ENCODE assay signal across 8 cellular contexts in genomic region chr19:41861098-41861768, GRCh38. TPM values are rescaled to one million over a fixed set of nuclear protein-coding genes. Genes with fewer than 3 reads are reported as not detected.
DNase-seq lines count a peak whose midpoint lies in the region; FAIRE-seq and TF ChIP-seq lines count a peak whose summit lies in the region.

No MANE protein-coding gene starts in this region.

- H3K27ac Mint-ChIP-seq in MCF 10A (ENCODE audit: low read depth, unreplicated experiment): peak overlapping the region; percentile 97

- TF ChIP-seq CTCF in AG04449 (IDR thresholded peaks at IDR 0.05; ENCODE audit: insufficient read depth, low read length, missing control alignments): no peak
- no peak for TF ChIP-seq CTCF in MCF 10A (IDR thresholded peaks at IDR 0.05; ENCODE audit: unreplicated experiment)

- peak overlapping the region; percentile 82 for H3K4me3 Mint-ChIP-seq in MCF 10A (ENCODE audit: unreplicated experiment)

- CTCF ChIA-PET in AG04449 (lab: Yijun Ruan, JAX): interaction anchor here (1.1 to 2.9 kb wide), 6 partner anchors 9 to 174 kb away, joined by 3 to 11 read pairs (median 6); partner anchors contain the start of gene RABAC1
- CTCF ChIA-PET in MCF 10A (lab: Yijun Ruan, JAX): interaction anchor here (0.6 to 6.2 kb wide), 5 partner anchors 11 to 506 kb away, joined by 3 to 32 read pairs (median 5); no protein-coding TSS in a partner anchor

- no peaks in the 10 kb centered on the region for H3K9me3 Mint-ChIP-seq in MCF 10A (ENCODE audit: unreplicated experiment)

- H3K27me3 ChIP-seq in mononuclear cell (ENCODE audit: insufficient read depth, low read length): no peaks in the 10 kb centered on the region

- no peaks in the 10 kb centered on the region for H3K9me3 ChIP-seq in mononuclear cell (ENCODE audit: low read depth, low read length)

- BruUV-seq in MCF 10A (replicated peaks; lab: Mats Ljungman, UMichigan): TSS peak; percentile 39

- in situ Hi-C loops in KBM-7 (cut with MboI; ENCODE audit: low pct_unique_long_range_greater_than_20kb, low sequenced_read_pairs): no loop called here

- H3K4me3 ChIP-seq in AG04449 (ENCODE audit: low read depth, low read length) (peak overlapping the region; percentile 98), mononuclear cell (ENCODE audit: low read length) (peak overlapping the region; percentile 75)

- H3K4me1 ChIP-seq in mononuclear cell (ENCODE audit: insufficient read depth, low read length): peaks cover 45% of the 10 kb centered on the region

- H3K4me1 Mint-ChIP-seq in MCF 10A (ENCODE audit: insufficient read depth, unreplicated experiment): peaks cover 20% of the 10 kb centered on the region

- DNase-seq in AG04449 (ENCODE audit: low read depth, low spot score) (no peak), KBM-7 (peak; percentile 28), MCF 10A (ENCODE audit: unreplicated experiment) (no peak), Ammon's horn (ENCODE audit: low spot score) (no peak), NCI-H2029 treated with DMSO at 0.1 percent for 48 hours (lab: John Stamatoyannopoulos, UW) (no peak), HTR-8/SVneo (ENCODE audit: insufficient read length, low spot score) (no peak)
- no peak for DNase-seq in stimulated activated CD4-positive, alpha-beta T cell treated with anti-CD3 and anti-CD28 coated beads, Interleukin-2, amount 100 ng/mL, for 48 hours

- H3K27me3 Mint-ChIP-seq in MCF 10A (ENCODE audit: insufficient read depth, unreplicated experiment): no peaks in the 10 kb centered on the region

- peaks cover 63% of the 10 kb centered on the region for H3K36me3 Mint-ChIP-seq in MCF 10A (ENCODE audit: insufficient read depth, unreplicated experiment)

- intact Hi-C loops in MCF 10A (cut with micrococcal nuclease): no loop called here

- FAIRE-seq in HTR-8/SVneo (lab: Jason Lieb, UNC): no peak

- POLR2A ChIA-PET in AG04449 (lab: Yijun Ruan, JAX) (interaction anchor here (0.5 to 2.5 kb wide), 5 partner anchors 10 to 89 kb away, joined by 3 to 27 read pairs (median 4); no protein-coding TSS in a partner anchor), MCF 10A (lab: Yijun Ruan, JAX) (interaction anchor here (0.6 to 7.7 kb wide), 7 partner anchors 12 to 643 kb away, joined by 3 to 134 read pairs (median 4); partner anchors contain the start of genes ARHGEF1, CD79A and RABAC1)

RNA-seq across cellular contexts. Expression of gene RPS19, which starts 1.2 kb away (rescaled TPM):
- total RNA-seq in MCF 10A (2022) (3,060 and 3,357 TPM in 2 replicates), mononuclear cell (1,086 TPM)

RNA-seq across cellular contexts. Expression of gene CD79A, which starts 15.8 kb away (rescaled TPM):
- total RNA-seq in MCF 10A (2022): not detected in 2 replicates
- total RNA-seq in mononuclear cell: 47.3 TPM

RNA-seq across cellular contexts. Expression of gene DMRTC2, which starts 16.4 kb away (rescaled TPM):
- total RNA-seq in MCF 10A (2022) (not detected in 2 replicates), mononuclear cell (not detected)

RNA-seq across cellular contexts. Expression of gene LYPD4, which starts 16.8 kb away (rescaled TPM):
- total RNA-seq in MCF 10A (2022): not detected in 2 replicates
- total RNA-seq in mononuclear cell: not detected

RNA-seq across cellular contexts. Expression of gene ARHGEF1, which starts 21.8 kb away (rescaled TPM):
- total RNA-seq in MCF 10A (2022) (106 and 108 TPM in 2 replicates), mononuclear cell (200 TPM)

Comparison
In these comparisons a context has a peak if more than half of its experiments do, and no peak if none do; other contexts are left out.
1. RNA of gene CD79A, which starts 15.8 kb away (total RNA-seq): 47.3 TPM in mononuclear cell (single experiment); not detected in MCF 10A; every median in the first group is over 10 times any median in the second.